In the genomic region with DNA sequence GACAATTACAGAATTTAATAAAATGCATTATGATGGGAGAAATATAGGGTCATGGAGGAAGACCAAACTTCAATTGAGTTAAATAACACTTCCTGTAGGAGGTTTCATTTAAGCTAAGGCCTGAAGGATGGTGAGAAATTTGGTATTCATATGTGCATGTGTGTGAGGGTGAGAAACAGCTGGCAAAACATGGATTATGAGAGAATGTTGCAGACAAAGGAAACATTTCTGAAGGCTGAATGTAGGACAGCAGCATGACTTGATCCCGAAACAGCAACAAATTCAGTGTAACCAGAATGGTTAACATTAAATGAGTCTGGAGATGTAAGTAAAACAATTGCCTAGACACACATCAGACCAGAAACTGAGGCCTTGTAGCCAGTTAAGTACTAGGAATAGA, we compare ENCODE assay signal across 1 cellular context.
TF ChIP-seq lines count a peak whose summit lies in the region.

No MANE protein-coding gene starts in this region.

TF ChIP-seq in GM23338, 12 proteins besides CTCF, POLR2A, EP300 and RAD21 (continued from another document):
- no peak for TF ChIP-seq EZH2 (IDR thresholded peaks at IDR 0.05; ENCODE audit: low read depth, unreplicated experiment)
- no peak for TF ChIP-seq STAT1 (IDR thresholded peaks at IDR 0.05; ENCODE audit: unreplicated experiment)
